Comparison of ENCODE assay signal across 31 cellular contexts in the genomic region with DNA sequence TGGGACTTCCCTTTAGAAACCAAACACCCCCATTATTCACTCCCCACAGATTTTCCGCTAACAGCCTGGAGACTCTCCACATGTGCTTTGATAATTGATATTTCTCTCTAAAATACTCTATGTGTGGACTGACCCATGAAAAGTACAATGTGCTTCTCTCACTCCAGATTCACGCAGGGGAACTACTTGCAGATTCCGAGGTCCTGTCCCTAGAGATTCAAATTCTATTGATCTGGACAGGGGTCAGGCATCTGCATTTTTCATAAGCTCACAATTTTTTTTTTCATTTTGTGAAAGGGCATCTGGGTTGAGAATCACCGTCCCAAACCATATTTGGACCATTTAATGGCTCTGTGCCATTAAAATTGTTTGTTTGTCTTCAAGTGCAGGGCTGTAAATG.
DNase-seq lines count a peak whose midpoint lies in the region; ATAC-seq, FAIRE-seq and TF ChIP-seq lines count a peak whose summit lies in the region.
"Had no signal": no experiment of that assay in that cellular context is flagged by ENCODE, and none has a peak within 500 bp of the region (broad histone marks: within the 10 kb centered on the region; RNA-seq: fewer than 3 reads in every experiment).

No MANE protein-coding gene starts in this region.

- H3K36me3 ChIP-seq in HUES48 (ENCODE audit: control insufficient read depth, insufficient read depth, low read length) = no peaks in the 10 kb centered on the region
- no peaks in the 10 kb centered on the region; a peak in 1 of 8 replicates for H3K36me3 ChIP-seq in H1 (ENCODE audit: control insufficient read depth in 2 of 4, insufficient read depth in 4 of 4, low read length in 3 of 4)
- no peaks in the 10 kb centered on the region for H3K36me3 ChIP-seq in neural progenitor cell

- H3K4ac ChIP-seq in H9 (ENCODE audit: low read depth, low read length) (no peak overlapping the region), H1 (replicated peaks; ENCODE audit: insufficient read length, low read depth, low read length) (no peak overlapping the region)

- H3K4me2 ChIP-seq in H9 (ENCODE audit: insufficient read depth, insufficient read length, low read length) = no peak overlapping the region
- H3K4me2 ChIP-seq in H1 (ENCODE audit: insufficient read depth in 1 of 2, low read depth in 2 of 2, low read length in 2 of 2) = peak overlapping the region; percentile 7 to 37; a peak in 3 of 4 replicates
- H3K4me2 ChIP-seq in neural progenitor cell = peak overlapping the region; percentile 19
- H3K4me2 ChIP-seq: SK-N-SH had no signal

- TF ChIP-seq EP300 in H1 (IDR thresholded peaks at IDR 0.05; ENCODE audit: borderline replicate concordance in 1 of 2, low read depth in 2 of 2, low read length in 2 of 2) = no peak

- CTCF ChIA-PET in H1 (lab: Charles Lee; ENCODE audit: partially characterized antibody) = interaction anchor here (0.6 to 1.6 kb wide), 4 partner anchors 14 to 101 kb away, joined by 3 to 5 read pairs (median 4); no protein-coding TSS in a partner anchor

- H2BK12ac ChIP-seq in H9 (ENCODE audit: insufficient read length, low read depth, low read length) = no peak overlapping the region
- peak overlapping the region; percentile 31; the same call in 1 of the 2 replicates for H2BK12ac ChIP-seq in H1 (ENCODE audit: low read depth, low read length)

- no peak overlapping the region for H2BK15ac ChIP-seq in H9 (ENCODE audit: low read depth, low read length)
- H2BK15ac ChIP-seq in H1 (ENCODE audit: low read length) = no peak overlapping the region

- H3K14ac ChIP-seq in H9 (ENCODE audit: insufficient read depth, low read length) = no peak overlapping the region
- no peak overlapping the region for H3K14ac ChIP-seq in H1 (ENCODE audit: insufficient read length)

- H3K4me1 ChIP-seq in H9 (ENCODE audit: insufficient read depth, low read length) (peaks cover 8% of the 10 kb centered on the region), HUES48 (ENCODE audit: control insufficient read depth, insufficient read depth, low read length) (peaks cover 46% of the 10 kb centered on the region), H1 (replicated peaks in 1 of 4; ENCODE audit: control insufficient read depth in 3 of 4, insufficient read depth in 4 of 4, low read length in 3 of 4) (peaks cover 0 to 18% (median 12%) of the 10 kb centered on the region in 4 experiments; a peak in 4 of 7 replicates), neural progenitor cell (peaks cover 47% of the 10 kb centered on the region)

- H3K23me2 ChIP-seq in H9 (ENCODE audit: insufficient read length, low read depth, low read length, poor library complexity, severe bottlenecking) (no peaks in the 10 kb centered on the region), H1 (ENCODE audit: low read depth, low read length) (no peaks in the 10 kb centered on the region)

- H3K27ac ChIP-seq in H9 (ENCODE audit: insufficient read length, low read depth, low read length) (no peak overlapping the region), HUES48 (ENCODE audit: low read depth, low read length) (peak overlapping the region; percentile 96), H1 (ENCODE audit: low read depth, low read length) (no peak overlapping the region; the same call in 1 of the 2 replicates), neural progenitor cell (peak overlapping the region; percentile 93)
- H3K27ac ChIP-seq: C4-2B, GM23248 had no signal

- H2BK20ac ChIP-seq in H9 (ENCODE audit: low read depth, low read length, poor library complexity, severe bottlenecking) (no peak overlapping the region), H1 (ENCODE audit: low read length) (peak overlapping the region; percentile 75; the same call in 1 of the 2 replicates)

- H2AK5ac ChIP-seq in H9 (ENCODE audit: insufficient read length, low read length) (no peak overlapping the region), H1 (ENCODE audit: low read depth, low read length) (no peak overlapping the region)

- H3K56ac ChIP-seq in H9 (ENCODE audit: insufficient read length, low read depth, low read length) (no peak overlapping the region), H1 (replicated peaks; ENCODE audit: insufficient read length, low read depth, low read length) (no peak overlapping the region)

- H4K20me1 ChIP-seq in H9 (ENCODE audit: control insufficient read depth, insufficient read depth, insufficient read length) = no peaks in the 10 kb centered on the region
- no peaks in the 10 kb centered on the region for H4K20me1 ChIP-seq in H1 (replicated peaks in 1 of 2; ENCODE audit: control insufficient read depth in 1 of 2, insufficient read depth in 2 of 2, low read length in 2 of 2)
- no peaks in the 10 kb centered on the region for H4K20me1 ChIP-seq in neural progenitor cell (ENCODE audit: low read depth)

- H3K4me3 Mint-ChIP-seq in H9 (no peak overlapping the region; a peak in 1 of 5 replicates), neural progenitor cell (no peak overlapping the region)
- H3K4me3 Mint-ChIP-seq in activated T-helper 17 cell treated with anti-CD3 and anti-CD28 coated beads, Interleukin-2, amount 50 U/mL, for 72 hours = no peak overlapping the region
- H3K4me3 Mint-ChIP-seq: B cell; CD8-positive, alpha-beta T cell; T-helper 1 cell treated with Interleukin-12 subunit alpha and Interleukin-12 subunit beta and Interleukin-4 antibody, amounts not matched to agents 30 μg/mL and 1 μg/mL, for 36 hours had no signal

- no peaks in the 10 kb centered on the region for H3K79me2 ChIP-seq in H9 (ENCODE audit: insufficient read depth, low read length)
- no peaks in the 10 kb centered on the region for H3K79me2 ChIP-seq in H1 (ENCODE audit: control insufficient read depth in 1 of 2, insufficient read depth in 2 of 2, low read length in 2 of 2)
- H3K79me2 ChIP-seq in neural progenitor cell (ENCODE audit: low read depth) = no peaks in the 10 kb centered on the region

- H2BK120ac ChIP-seq in H9 (ENCODE audit: low read depth, low read length, poor library complexity, severe bottlenecking) (no peak overlapping the region), H1 (replicated peaks; ENCODE audit: low read depth, low read length) (peak overlapping the region; percentile 80)

- peaks cover 24% of the 10 kb centered on the region for H3F3A ChIP-seq in neural progenitor cell (ENCODE audit: low read depth)

- H4K91ac ChIP-seq in H9 (ENCODE audit: insufficient read length, low read depth, low read length) (no peak overlapping the region), H1 (replicated peaks; ENCODE audit: insufficient read length, low read length) (no peak overlapping the region)

- DNase-seq in H9 = no peak
- no peak for DNase-seq in H1 (ENCODE audit: low read depth in 1 of 2, low spot score in 2 of 2)
- peak; percentile 5 for DNase-seq in neural progenitor cell (ENCODE audit: low spot score)
- no peak for DNase-seq in A172 (ENCODE audit: low spot score)
- DNase-seq in Ammon's horn (ENCODE audit: low spot score) = no peak
- DNase-seq: Caco-2; CD8-positive, alpha-beta T cell; DMS 273 treated with DMSO at 0.1 percent for 48 hours; DMS79; EL; GDM1; GM23248; Kasumi-1; MV-4-11; NCI-H1105; NCI-H1436 treated with DMSO at 0.1 percent for 48 hours; NCI-H187 treated with DMSO at 0.1 percent for 48 hours; NCI-H2227 treated with DMSO at 0.1 percent for 48 hours; NCI-H510A treated with DMSO at 0.1 percent for 48 hours; NCI-H82; NK-92 treated with Interleukin-12 subunit alpha and Interleukin-12 subunit beta, amount 100 ng/mL, for 24 hours; PC-3; SK-N-SH; SW 1271 had no signal

- H4K8ac ChIP-seq in H9 (replicated peaks; ENCODE audit: insufficient read length, low read depth, low read length) (no peak overlapping the region), H1 (ENCODE audit: extremely low read depth, insufficient read depth, low read length) (no peak overlapping the region)

- H3K36me3 Mint-ChIP-seq in H9 (ENCODE audit: insufficient read depth in 1 of 3, low read depth in 3 of 3) (no peaks in the 10 kb centered on the region), neural progenitor cell (no peaks in the 10 kb centered on the region)
- no peaks in the 10 kb centered on the region for H3K36me3 Mint-ChIP-seq in activated T-helper 17 cell treated with anti-CD3 and anti-CD28 coated beads, Interleukin-2, amount 50 U/mL, for 72 hours (ENCODE audit: low read depth)
- H3K36me3 Mint-ChIP-seq: CD8-positive, alpha-beta T cell had no signal

- no peak overlapping the region for H2BK5ac ChIP-seq in H9 (ENCODE audit: insufficient read length, low read length)
- peak overlapping the region; percentile 76 for H2BK5ac ChIP-seq in H1 (ENCODE audit: low read depth, low read length)

- POLR2A ChIA-PET in H1 (lab: Charles Lee; ENCODE audit: partially characterized antibody) = no interaction called here

- H3K79me1 ChIP-seq in H9 (ENCODE audit: insufficient read depth, low read depth, low read length, poor library complexity, severe bottlenecking) (no peaks in the 10 kb centered on the region), H1 (ENCODE audit: low read depth, low read length) (no peaks in the 10 kb centered on the region)

- H3K9me3 ChIP-seq in H9 (ENCODE audit: control insufficient read depth, low read depth, low read length) (no peaks in the 10 kb centered on the region), HUES48 (ENCODE audit: control insufficient read depth, insufficient read depth, low read length) (no peaks in the 10 kb centered on the region), H1 (ENCODE audit: insufficient read depth in 2 of 2, low read depth in 1 of 2, low read length in 1 of 2) (no peaks in the 10 kb centered on the region), neural progenitor cell (ENCODE audit: low read depth) (no peaks in the 10 kb centered on the region)
- H3K9me3 ChIP-seq: Caco-2, SK-N-SH had no signal

- no peak for TF ChIP-seq CTCF in H9 (conservative IDR thresholded peaks at IDR 0.05)
- no peak for TF ChIP-seq CTCF in H1 (IDR thresholded peaks at IDR 0.05; ENCODE audit: control extremely low read depth in 1 of 3, insufficient read depth in 1 of 3, low read depth in 1 of 3, low read length in 3 of 3)
- TF ChIP-seq CTCF in neural progenitor cell (IDR thresholded peaks at IDR 0.05) = no peak

- H3K27ac Mint-ChIP-seq in H9 (peak overlapping the region; percentile 85 to 95 (median 91)), neural progenitor cell (peak overlapping the region; percentile 61)
- H3K27ac Mint-ChIP-seq in activated T-helper 17 cell treated with anti-CD3 and anti-CD28 coated beads, Interleukin-2, amount 50 U/mL, for 72 hours = no peak overlapping the region
- H3K27ac Mint-ChIP-seq: B cell; CD8-positive, alpha-beta T cell; T-helper 1 cell treated with Interleukin-12 subunit alpha and Interleukin-12 subunit beta and Interleukin-4 antibody, amounts not matched to agents 30 μg/mL and 1 μg/mL, for 36 hours had no signal

- no peak overlapping the region for H3K9ac ChIP-seq in H9 (ENCODE audit: extremely low read depth, insufficient read length, low read length)
- no peak overlapping the region for H3K9ac ChIP-seq in HUES48 (ENCODE audit: low read depth, low read length)
- no peak overlapping the region for H3K9ac ChIP-seq in H1 (replicated peaks in 1 of 4; ENCODE audit: extremely low read depth in 1 of 4, low read depth in 3 of 4, low read length in 3 of 4)
- H3K9ac ChIP-seq in neural progenitor cell = no peak overlapping the region
- H3K9ac ChIP-seq: GM23248, SK-N-SH had no signal

- H3K27me3 ChIP-seq in H9 (ENCODE audit: insufficient read depth, low read length) (no peaks in the 10 kb centered on the region), HUES48 (ENCODE audit: control insufficient read depth, insufficient read depth, low read length) (no peaks in the 10 kb centered on the region), H1 (replicated peaks in 1 of 4; ENCODE audit: control insufficient read depth in 3 of 4, extremely low read depth in 1 of 4, insufficient read depth in 3 of 4, low read length in 3 of 4) (no peaks in the 10 kb centered on the region), neural progenitor cell (no peaks in the 10 kb centered on the region)

- no peak for TF ChIP-seq RAD21 in H1 (IDR thresholded peaks at IDR 0.05 in 1 of 2, conservative IDR thresholded peaks at IDR 0.05 in 1 of 2; ENCODE audit: low read depth in 2 of 2, low read length in 2 of 2)

- WGBS in H9 (ENCODE audit: extremely low coverage, insufficient read length, low lambda C conversion rate) = no CpG with 5 or more reads among the region's 4 CpGs
- WGBS in H1 (ENCODE audit: extremely low coverage in 1 of 2, insufficient coverage in 1 of 2, insufficient read length in 1 of 2, insufficient replicate concordance in 2 of 2, low coverage in 1 of 2, low lambda C conversion rate in 2 of 2, missing lambda C conversion rate in 1 of 2), 2 experiments = 51% methylated on average over 4 of the region's 4 CpGs; no CpG with 5 or more reads in 1 of the 2 experiments

- H3K4me1 Mint-ChIP-seq in H9 (peaks cover 48 to 55% of the 10 kb centered on the region in 2 experiments), neural progenitor cell (peaks cover 30% of the 10 kb centered on the region)
- H3K4me1 Mint-ChIP-seq in activated T-helper 17 cell treated with anti-CD3 and anti-CD28 coated beads, Interleukin-2, amount 50 U/mL, for 72 hours = no peaks in the 10 kb centered on the region
- H3K4me1 Mint-ChIP-seq: B cell had no signal

- ATAC-seq in activated T-helper 17 cell treated with anti-CD3 and anti-CD28 coated beads, Interleukin-2, amount 50 U/mL, for 72 hours (replicated peaks) = no peak
- ATAC-seq: CD8-positive, alpha-beta T cell; GM12878; HCT116; PC-3 had no signal

- H3K9me3 Mint-ChIP-seq in H9 (no peaks in the 10 kb centered on the region), neural progenitor cell (no peaks in the 10 kb centered on the region)
- no peaks in the 10 kb centered on the region for H3K9me3 Mint-ChIP-seq in activated T-helper 17 cell treated with anti-CD3 and anti-CD28 coated beads, Interleukin-2, amount 50 U/mL, for 72 hours
- H3K9me3 Mint-ChIP-seq: CD8-positive, alpha-beta T cell; T-helper 1 cell treated with Interleukin-12 subunit alpha and Interleukin-12 subunit beta and Interleukin-4 antibody, amounts not matched to agents 30 μg/mL and 1 μg/mL, for 36 hours had no signal

- H3K23ac ChIP-seq in H9 (ENCODE audit: insufficient read length, low read depth, low read length) (no peak overlapping the region), H1 (ENCODE audit: insufficient read length) (no peak overlapping the region)

- H3K18ac ChIP-seq in H9 (ENCODE audit: insufficient read length, low read depth, low read length) (no peak overlapping the region), H1 (ENCODE audit: extremely low read depth, low read length) (peak overlapping the region; percentile 49; the same call in 1 of the 2 replicates)

- H4K5ac ChIP-seq in H9 (ENCODE audit: insufficient read length, low read depth, low read length) (no peak overlapping the region), H1 (ENCODE audit: insufficient read length, low read depth, low read length) (peak overlapping the region; percentile 59)

- H3K27me3 Mint-ChIP-seq in H9 (ENCODE audit: low read depth) (no peaks in the 10 kb centered on the region), neural progenitor cell (ENCODE audit: insufficient read depth, low read depth) (no peaks in the 10 kb centered on the region)
- no peaks in the 10 kb centered on the region for H3K27me3 Mint-ChIP-seq in activated T-helper 17 cell treated with anti-CD3 and anti-CD28 coated beads, Interleukin-2, amount 50 U/mL, for 72 hours

- no peak overlapping the region for H3T11ph ChIP-seq in H9 (ENCODE audit: low read length)

- TF ChIP-seq POLR2A in H1 (IDR thresholded peaks at IDR 0.05; ENCODE audit: control extremely low read depth in 1 of 2, low read depth in 2 of 2, low read length in 2 of 2) = no peak

- peak; percentile 28 for FAIRE-seq in H1 (lab: Jason Lieb, UNC)
- FAIRE-seq: GM12878 had no signal

- H3K4me3 ChIP-seq in HUES48 (ENCODE audit: low read depth, low read length) (peak overlapping the region; percentile 1; the same call in 1 of the 2 replicates), H1 (ENCODE audit: extremely low read depth in 1 of 4, insufficient read depth in 2 of 4, low read depth in 3 of 4, low read length in 4 of 4) (no peak overlapping the region; a peak in 1 of 8 replicates), neural progenitor cell (no peak overlapping the region)
- H3K4me3 ChIP-seq: GM12878, GM23248 had no signal

- no peak overlapping the region for H2AFZ ChIP-seq in H9 (ENCODE audit: low read length)
- no peak overlapping the region for H2AFZ ChIP-seq in H1 (ENCODE audit: low read length)
- H2AFZ ChIP-seq in neural progenitor cell (replicated peaks) = peak overlapping the region; percentile 68
- H2AFZ ChIP-seq: GM23248 had no signal

Comparison
In these comparisons a context has a peak if more than half of its experiments do, and no peak if none do; other contexts are left out.
1. H3K27ac ChIP-seq: peak in HUES48 (single experiment) and neural progenitor cell (single experiment); none in H9 (single experiment) and H1 (single experiment).